8 cellular contexts compared by ENCODE assay signal in the genomic region with DNA sequence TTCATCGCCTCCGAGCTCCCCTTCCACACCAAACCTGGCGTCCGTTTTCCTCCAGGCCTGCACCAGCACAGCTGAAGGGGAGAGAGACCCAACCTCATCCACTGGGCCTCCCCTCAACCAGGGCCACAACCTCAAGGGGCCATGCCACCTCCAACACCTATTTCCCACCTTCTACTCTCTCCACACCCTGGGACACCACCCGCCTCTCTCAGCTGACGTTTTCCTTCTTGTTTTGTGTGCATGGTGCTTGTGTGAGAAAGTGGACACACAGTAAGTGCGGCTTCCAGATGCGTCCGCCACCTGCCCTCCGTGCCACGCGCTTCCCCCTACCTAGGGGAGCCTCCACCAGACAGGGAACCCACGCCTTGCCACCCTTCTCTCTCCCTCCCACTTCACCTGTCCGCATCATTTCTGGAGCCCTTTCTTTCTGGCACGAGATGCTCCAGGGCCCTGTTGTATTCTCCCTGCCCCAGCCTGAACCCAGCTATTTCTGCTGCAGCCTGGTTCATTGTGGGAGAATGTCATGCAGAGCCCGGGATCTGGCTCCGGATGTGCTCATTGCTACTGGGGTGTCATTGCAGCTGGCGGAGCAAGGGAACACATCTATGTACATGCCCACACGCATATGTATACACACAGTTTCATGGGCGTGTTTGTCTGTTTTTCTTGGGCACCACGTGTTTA. TPM values are rescaled to one million over a fixed set of nuclear protein-coding genes. Genes with fewer than 3 reads are reported as not detected.
A peak's percentile ranks its signal among the peaks of the same experiment; 100 is the strongest.
DNase-seq lines count a peak whose midpoint lies in the region; ATAC-seq, FAIRE-seq and TF ChIP-seq lines count a peak whose summit lies in the region.

No MANE protein-coding gene starts in this region.

- no peak for DNase-seq in heart right ventricle
- no peak for DNase-seq in left cardiac atrium
- no peak for DNase-seq in K562 (ENCODE audit: extremely low read depth in 1 of 4, low spot score in 3 of 4)
- DNase-seq in lower lobe of right lung, result no peak
- DNase-seq in inferior parietal cortex (ENCODE audit: extremely low spot score), result no peak
- no peak for DNase-seq in GM19239 (ENCODE audit: insufficient read length, low spot score)
- DNase-seq in NCI-H226, result no peak

- H3K4me1 ChIP-seq in heart right ventricle (peaks cover 30 to 65% (median 53%) of the 10 kb centered on the region in 9 donors), K562 (replicated peaks in 1 of 2; ENCODE audit: control insufficient read depth in 2 of 2, insufficient read depth in 2 of 2, low read length in 2 of 2) (peaks cover 29 to 70% of the 10 kb centered on the region in 2 experiments), lower lobe of right lung (peaks cover 47% of the 10 kb centered on the region), urinary bladder (ENCODE audit: insufficient read depth) (peaks cover 2% of the 10 kb centered on the region)

- peaks cover 14% of the 10 kb centered on the region for H4K20me1 ChIP-seq in K562 (replicated peaks; ENCODE audit: control insufficient read depth, insufficient read depth, low read length)

- intact Hi-C loops in heart right ventricle (cut with DNase I) (loop anchor here in 6 of 10 donors (5.0 to 10.0 kb wide), 5 partner anchors 35 to 115 kb away; a partner anchor contains a TSS), left cardiac atrium (cut with DNase I) (no loop called here), K562 (cut with micrococcal nuclease) (no loop called here), lower lobe of right lung (cut with DNase I) (no loop called here)

- peak overlapping the region; percentile 70 to 96 for H3K9ac ChIP-seq in K562 (ENCODE audit: insufficient read depth in 1 of 2, low read depth in 2 of 2, low read length in 2 of 2)

- no peaks in the 10 kb centered on the region for H3K9me3 ChIP-seq in heart right ventricle
- no peaks in the 10 kb centered on the region for H3K9me3 ChIP-seq in K562 (replicated peaks; ENCODE audit: control insufficient read depth, insufficient read depth, low read depth, low read length)
- no peaks in the 10 kb centered on the region for H3K9me3 ChIP-seq in lower lobe of right lung

- peaks cover 44% of the 10 kb centered on the region for H3K79me2 ChIP-seq in K562 (ENCODE audit: control insufficient read depth, insufficient read depth, low read length)

- TF ChIP-seq RAD21 in K562 (CRISPR knock-in tag; conservative IDR thresholded peaks at IDR 0.05 in 1 of 2, IDR thresholded peaks at IDR 0.05 in 1 of 2), result no peak

- H3K27me3 ChIP-seq in heart right ventricle (no peaks in the 10 kb centered on the region), K562 (ENCODE audit: control insufficient read depth in 2 of 2, insufficient read depth in 2 of 2, low read length in 2 of 2) (peaks cover 0 to 14% of the 10 kb centered on the region in 2 experiments; a peak in 2 of 5 replicates), lower lobe of right lung (ENCODE audit: low read depth) (peaks cover 6% of the 10 kb centered on the region)

- H3K4me2 ChIP-seq in K562 (ENCODE audit: insufficient read depth, low read length), result peak overlapping the region; percentile 88

- H3K27ac ChIP-seq in heart right ventricle (peak overlapping the region; percentile 90 to 99 (median 96)), K562 (ENCODE audit: extremely low read depth, low read depth, low read length) (peak overlapping the region; percentile 82), lower lobe of right lung (peak overlapping the region; percentile 87), urinary bladder (ENCODE audit: low read depth) (peak overlapping the region; percentile 75)

- WGBS in heart right ventricle, 2 donors, result 59 to 77% methylated on average over 21 of the region's 21 CpGs
- WGBS in K562 (ENCODE audit: insufficient coverage, low coverage, missing lambda C conversion rate), result 70% methylated on average over 15 of the region's 21 CpGs
- WGBS in urinary bladder, result 62% methylated on average over 21 of the region's 21 CpGs

- in situ Hi-C loops in K562 (cut with MboI), result no loop called here

- TF ChIP-seq POLR2A in K562 (conservative IDR thresholded peaks at IDR 0.05), result no peak

- peak overlapping the region; percentile 93 for H2AFZ ChIP-seq in K562 (ENCODE audit: low read depth, low read length)

- TF ChIP-seq EP300 in K562 (IDR thresholded peaks at IDR 0.05; ENCODE audit: low read length), result no peak

- H3K4me3 ChIP-seq in heart right ventricle, result peak overlapping the region; percentile 75 to 98 (median 88)
- peak overlapping the region; percentile 85 for H3K4me3 ChIP-seq in K562
- H3K4me3 ChIP-seq in lower lobe of right lung, result peak overlapping the region; percentile 93
- H3K4me3 ChIP-seq in urinary bladder (ENCODE audit: low read depth, low read length), result peak overlapping the region; percentile 97

- peak; percentile 54 for FAIRE-seq in K562 (lab: Jason Lieb, UNC)
- no peak for FAIRE-seq in GM19239 (lab: Jason Lieb, UNC)

- no TSS peak for BruUV-seq in K562 (replicated peaks; lab: Mats Ljungman, UMichigan)

- H3K36me3 ChIP-seq in heart right ventricle, result no peaks in the 10 kb centered on the region
- H3K36me3 ChIP-seq in K562 (ENCODE audit: control insufficient read depth, insufficient read depth, low read length), result peaks cover 12% of the 10 kb centered on the region; the same call in 2 of the 3 replicates
- H3K36me3 ChIP-seq in lower lobe of right lung, result no peaks in the 10 kb centered on the region
- H3K36me3 ChIP-seq in urinary bladder (ENCODE audit: insufficient read depth), result no peaks in the 10 kb centered on the region

- POLR2A ChIA-PET in K562 (lab: Yijun Ruan, JAX), result interaction anchor here (1.1 to 1.3 kb wide), 2 partner anchors 8 to 15 kb away, joined by 5 to 8 read pairs; no protein-coding TSS in a partner anchor

- H3K9me1 ChIP-seq in K562 (ENCODE audit: control insufficient read depth, insufficient read depth, low read length), result peaks cover 3% of the 10 kb centered on the region

- ATAC-seq in heart right ventricle (peak in 1 of 8 donors; percentile 9), left cardiac atrium (no peak), K562 (no peak), lower lobe of right lung (no peak)

- TF ChIP-seq CTCF in heart right ventricle (IDR thresholded peaks at IDR 0.05), result no peak
- TF ChIP-seq CTCF in K562 (IDR thresholded peaks at IDR 0.05 in 2 of 3, conservative IDR thresholded peaks at IDR 0.05 in 1 of 3; ENCODE audit: insufficient read depth in 2 of 3, low read depth in 1 of 3, low read length in 3 of 3), result no peak
- no peak for TF ChIP-seq CTCF in lower lobe of right lung (IDR thresholded peaks at IDR 0.05)

- CTCF ChIA-PET in K562 (lab: Yijun Ruan, JAX; ENCODE audit: low intra/inter-chr PET ratio), result no interaction called here

RNA-seq across cellular contexts. Expression of a gene that starts 1.3 kb away (rescaled TPM):
- total RNA-seq in heart right ventricle (100 to 1,000 TPM; 139 to 228 (median 174) TPM), left cardiac atrium (100 to 1,000 TPM; 188 to 206 TPM), K562 (2014; rRNA removed) (46.9 and 60.9 TPM in 2 replicates), K562 (2014; rRNA removed; fragmentation: Illumina TruSeq; extraction: Trizol) (113 and 114 TPM in 2 replicates), K562 (2015; rRNA removed; fragmentation: Illumina TruSeq; extraction: Trizol) (106 and 111 TPM in 2 replicates), K562 (2021) (289 and 309 TPM in 2 replicates), lower lobe of right lung (341 TPM), urinary bladder (123 TPM)
- polyA plus RNA-seq in heart right ventricle (100 to 1,000 TPM in 1 of 2 donors, 10 to 100 TPM in 1; 64.9 to 109 TPM), K562 (2011; rRNA removed) (240 and 308 TPM in 2 replicates), K562 (2014; fragmentation: Illumina TruSeq; extraction: Trizol) (293 and 388 TPM in 2 replicates), K562 (2014; fragmentation: Nextera tagmentation; extraction: Ambion mirVana) (10 to 100 TPM; 34.3 to 45.1 TPM), K562 (2014; rRNA removed) (147 and 159 TPM in 2 replicates), urinary bladder (200 TPM)
- total RNA-seq in K562 (2011; cell fraction: chromatin; rRNA removed; ENCODE audit: low replicate concordance), result 190 and 209 TPM in 2 replicates
- 83.4 and 90.4 TPM in 2 replicates for total RNA-seq in K562 (2011; cell fraction: nucleolus; rRNA removed)
- 169 and 203 TPM in 2 replicates for total RNA-seq in K562 (2011; cell fraction: nucleoplasm; rRNA removed)
- polyA plus RNA-seq in K562 (2011; cell fraction: cytosol; rRNA removed), result 264 and 290 TPM in 2 replicates
- 160 and 176 TPM in 2 replicates for polyA plus RNA-seq in K562 (2011; cell fraction: nucleus; rRNA removed)
- polyA plus RNA-seq in K562 (2012), result 213 and 306 TPM in 2 replicates
- 343 and 352 TPM in 2 replicates for polyA minus RNA-seq in K562 (2011; rRNA and poly(A)+ RNA removed)
- 206 and 275 TPM in 2 replicates for polyA minus RNA-seq in K562 (2011; cell fraction: cytosol; rRNA and poly(A)+ RNA removed)
- polyA minus RNA-seq in K562 (2011; cell fraction: nucleus; rRNA and poly(A)+ RNA removed), result 31.1 and 59.9 TPM in 2 replicates

RNA-seq across cellular contexts. Expression of a gene that starts 22.8 kb away (rescaled TPM):
- total RNA-seq in heart right ventricle (under 1 TPM in 2 of 10 donors, not detected in 8; 0.20 TPM), left cardiac atrium (under 1 TPM in 1 of 2 donors, not detected in 1; 0.21 TPM), K562 (2014; rRNA removed) (not detected in 2 replicates), K562 (2014; rRNA removed; fragmentation: Illumina TruSeq; extraction: Trizol) (not detected in 2 replicates), K562 (2015; rRNA removed; fragmentation: Illumina TruSeq; extraction: Trizol) (not detected in 2 replicates), K562 (2021) (not detected in 2 replicates), lower lobe of right lung (not detected), urinary bladder (0.37 TPM)
- polyA plus RNA-seq in heart right ventricle (under 1 TPM; 0.09 to 0.88 TPM), K562 (2011; rRNA removed) (0.14 TPM in 1 of 2 replicates, not detected in the other), K562 (2014; fragmentation: Illumina TruSeq; extraction: Trizol) (not detected in 2 replicates), K562 (2014; fragmentation: Nextera tagmentation; extraction: Ambion mirVana) (not detected), K562 (2014; rRNA removed) (0.16 TPM in 1 of 2 replicates, not detected in the other), urinary bladder (0.22 TPM)
- total RNA-seq in K562 (2011; cell fraction: chromatin; rRNA removed; ENCODE audit: low replicate concordance), result 0.56 and 0.69 TPM in 2 replicates
- total RNA-seq in K562 (2011; cell fraction: nucleolus; rRNA removed), result 0.33 and 0.39 TPM in 2 replicates
- total RNA-seq in K562 (2011; cell fraction: nucleoplasm; rRNA removed), result not detected in 2 replicates
- not detected in 2 replicates for polyA plus RNA-seq in K562 (2011; cell fraction: cytosol; rRNA removed)
- polyA plus RNA-seq in K562 (2011; cell fraction: nucleus; rRNA removed), result 0.10 and 0.68 TPM in 2 replicates
- 0.08 and 0.53 TPM in 2 replicates for polyA plus RNA-seq in K562 (2012)
- not detected in 2 replicates for polyA minus RNA-seq in K562 (2011; rRNA and poly(A)+ RNA removed)
- polyA minus RNA-seq in K562 (2011; cell fraction: cytosol; rRNA and poly(A)+ RNA removed), result not detected in 2 replicates
- not detected in 2 replicates for polyA minus RNA-seq in K562 (2011; cell fraction: nucleus; rRNA and poly(A)+ RNA removed)

RNA-seq across cellular contexts. Expression of a gene that starts 26.9 kb away (rescaled TPM):
- total RNA-seq in heart right ventricle, result 1 to 10 TPM in 6 of 10 donors, under 1 TPM in 2, not detected in 2; 0.58 to 3.1 (median 1.9) TPM
- 10 to 100 TPM in 1 of 2 donors, 1 to 10 TPM in 1; 1.0 to 11.5 TPM for polyA plus RNA-seq in heart right ventricle
- total RNA-seq in left cardiac atrium, result under 1 TPM; 0.68 to 0.82 TPM
- 5.7 and 20.2 TPM in 2 replicates for total RNA-seq in K562 (2011; cell fraction: chromatin; rRNA removed; ENCODE audit: low replicate concordance)
- total RNA-seq in K562 (2011; cell fraction: nucleolus; rRNA removed), result 23.0 and 23.7 TPM in 2 replicates
- 12.5 and 15.1 TPM in 2 replicates for total RNA-seq in K562 (2011; cell fraction: nucleoplasm; rRNA removed)
- total RNA-seq in K562 (2014; rRNA removed), result 19.2 and 24.9 TPM in 2 replicates
- 1.9 and 4.3 TPM in 2 replicates for total RNA-seq in K562 (2014; rRNA removed; fragmentation: Illumina TruSeq; extraction: Trizol)
- 6.8 and 7.9 TPM in 2 replicates for total RNA-seq in K562 (2015; rRNA removed; fragmentation: Illumina TruSeq; extraction: Trizol)
- 21.5 and 22.5 TPM in 2 replicates for total RNA-seq in K562 (2021)
- 6.8 and 10.6 TPM in 2 replicates for polyA plus RNA-seq in K562 (2011; rRNA removed)
- polyA plus RNA-seq in K562 (2011; cell fraction: cytosol; rRNA removed), result 17.0 and 45.9 TPM in 2 replicates
- polyA plus RNA-seq in K562 (2011; cell fraction: nucleus; rRNA removed), result 31.9 and 53.9 TPM in 2 replicates
- polyA plus RNA-seq in K562 (2012), result 8.9 and 9.5 TPM in 2 replicates
- polyA plus RNA-seq in K562 (2014; fragmentation: Illumina TruSeq; extraction: Trizol), result 14.1 and 18.1 TPM in 2 replicates
- 1 to 10 TPM in 1 of 2 experiments, under 1 TPM in 1; 0.37 to 1.4 TPM for polyA plus RNA-seq in K562 (2014; fragmentation: Nextera tagmentation; extraction: Ambion mirVana)
- 15.3 and 17.2 TPM in 2 replicates for polyA plus RNA-seq in K562 (2014; rRNA removed)
- 2.1 and 3.8 TPM in 2 replicates for polyA minus RNA-seq in K562 (2011; rRNA and poly(A)+ RNA removed)
- 8.1 and 9.6 TPM in 2 replicates for polyA minus RNA-seq in K562 (2011; cell fraction: cytosol; rRNA and poly(A)+ RNA removed)
- 5.1 and 6.1 TPM in 2 replicates for polyA minus RNA-seq in K562 (2011; cell fraction: nucleus; rRNA and poly(A)+ RNA removed)
- total RNA-seq in lower lobe of right lung, result 1.4 TPM
- not detected for total RNA-seq in urinary bladder
- 1.0 TPM for polyA plus RNA-seq in urinary bladder

Comparison
In these comparisons a context has a peak if more than half of its experiments do, and no peak if none do; other contexts are left out.
1. intact Hi-C loops: an anchor here in heart right ventricle (5.0 to 10.0 kb wide); none called in left cardiac atrium, K562 and lower lobe of right lung.